ENCODE assay signal across 8 cellular contexts in genomic region chr6:31680226-31680840, GRCh38. TPM values are rescaled to one million over a fixed set of nuclear protein-coding genes. Genes with fewer than 3 reads are reported as not detected.
DNase-seq lines count a peak whose midpoint lies in the region; ATAC-seq, FAIRE-seq and TF ChIP-seq lines count a peak whose summit lies in the region.

No MANE protein-coding gene starts in this region.

- DNase-seq in T-helper 2 cell treated with Interferon-gamma antibody and Interleukin-4, amounts not matched to agents 5 μg/mL and 100 μg/mL, for 36 hours (ENCODE audit: low spot score): no peak
- DNase-seq in T-helper 2 cell (no peak), keratinocyte (ENCODE audit: low read depth, low spot score) (no peak), stomach (no peak), RKO (ENCODE audit: low spot score) (no peak), ecto neural progenitor cell (ENCODE audit: low spot score) (no peak)

- TF ChIP-seq CTCF in keratinocyte (optimal IDR thresholded peaks at IDR 0.05 in 1 of 3, IDR thresholded peaks at IDR 0.05 in 1 of 3, conservative IDR thresholded peaks at IDR 0.05 in 1 of 3; ENCODE audit: extremely low read depth in 1 of 3, insufficient read depth in 2 of 3, low read length in 3 of 3) (no peak), stomach (IDR thresholded peaks at IDR 0.05) (no peak)

- FAIRE-seq in keratinocyte (lab: Jason Lieb, UNC): no peak

- H3K27me3 Mint-ChIP-seq in T-helper 2 cell treated with Interferon-gamma antibody and Interleukin-4, amounts not matched to agents 5 μg/mL and 100 μg/mL, for 36 hours (ENCODE audit: low read depth): no peaks in the 10 kb centered on the region
- no peaks in the 10 kb centered on the region for H3K27me3 Mint-ChIP-seq in activated naive CD8-positive, alpha-beta T cell

- intact Hi-C loops in stomach (cut with DNase I; ENCODE audit: low total_unique reads): loop anchor here (10.0 kb wide), 1 partner anchor 84 kb away; the partner anchor contains the start of gene SAPCD1

- dilution Hi-C loops in keratinocyte (cut with MboI; ENCODE audit: extremely low pct_ligation_motif_present, low sequenced_read_pairs): no loop called here

- H3K9me3 ChIP-seq in keratinocyte (ENCODE audit: control insufficient read depth, low read depth, low read length) (no peaks in the 10 kb centered on the region), stomach (no peaks in the 10 kb centered on the region)

- H3K79me2 ChIP-seq in keratinocyte (ENCODE audit: control insufficient read depth, insufficient read depth, low read length): no peaks in the 10 kb centered on the region

- no peaks in the 10 kb centered on the region for H3K9me3 Mint-ChIP-seq in T-helper 2 cell treated with Interferon-gamma antibody and Interleukin-4, amounts not matched to agents 5 μg/mL and 100 μg/mL, for 36 hours
- H3K9me3 Mint-ChIP-seq in activated naive CD8-positive, alpha-beta T cell (ENCODE audit: low read depth): no peaks in the 10 kb centered on the region

- 30 to 38% (median 32%) methylated on average over 6 of the region's 6 CpGs for WGBS in stomach, 5 donors

- ATAC-seq in GM19467 (IDR thresholded peaks at IDR 0.05; ENCODE audit: unreplicated experiment): no peak

- H3K9ac ChIP-seq in keratinocyte (ENCODE audit: control insufficient read depth, extremely low read depth, insufficient read depth, low read length): no peak overlapping the region

- peak overlapping the region; percentile 56 for H2AFZ ChIP-seq in keratinocyte (ENCODE audit: control insufficient read depth, low read length)

- no peaks in the 10 kb centered on the region for H3K9me1 ChIP-seq in keratinocyte (ENCODE audit: control insufficient read depth, extremely low read depth, insufficient read depth, low read length)

- H3K27me3 ChIP-seq in keratinocyte (ENCODE audit: control insufficient read depth, extremely low read depth, insufficient read depth, low read length) (no peaks in the 10 kb centered on the region), stomach (no peaks in the 10 kb centered on the region)

- H3K4me1 Mint-ChIP-seq in T-helper 2 cell treated with Interferon-gamma antibody and Interleukin-4, amounts not matched to agents 5 μg/mL and 100 μg/mL, for 36 hours (ENCODE audit: low read depth): peaks cover 22% of the 10 kb centered on the region
- H3K4me1 Mint-ChIP-seq in activated naive CD8-positive, alpha-beta T cell (ENCODE audit: low read depth): peaks cover 13% of the 10 kb centered on the region

- H3K4me1 ChIP-seq in keratinocyte (ENCODE audit: control insufficient read depth, extremely low read depth, insufficient read depth, low read length) (peaks cover 11% of the 10 kb centered on the region), stomach (peaks cover 11 to 39% (median 28%) of the 10 kb centered on the region in 4 donors)

- no peak for TF ChIP-seq POLR2A in stomach (IDR thresholded peaks at IDR 0.05)

- no peaks in the 10 kb centered on the region for H4K20me1 ChIP-seq in keratinocyte (ENCODE audit: control insufficient read depth, extremely low read depth, insufficient read depth, low read length)

- H3K36me3 ChIP-seq in keratinocyte (ENCODE audit: control insufficient read depth in 2 of 2, extremely low read depth in 1 of 2, insufficient read depth in 2 of 2, low read length in 2 of 2): peaks cover 0 to 4% of the 10 kb centered on the region in 2 experiments
- peaks cover 0 to 12% (median 9%) of the 10 kb centered on the region in 4 donors for H3K36me3 ChIP-seq in stomach

- H3K27ac ChIP-seq in keratinocyte (ENCODE audit: control insufficient read depth, insufficient read depth, low read length) (no peak overlapping the region), stomach (peak overlapping the region; percentile 61 to 85 (median 79))

- H3K4me3 Mint-ChIP-seq in T-helper 2 cell treated with Interferon-gamma antibody and Interleukin-4, amounts not matched to agents 5 μg/mL and 100 μg/mL, for 36 hours: peak overlapping the region; percentile 74
- H3K4me3 Mint-ChIP-seq in activated naive CD8-positive, alpha-beta T cell: peak overlapping the region; percentile 91

- H3K4me3 ChIP-seq in keratinocyte (ENCODE audit: control insufficient read depth in 2 of 3, extremely low read depth in 1 of 3, insufficient read depth in 2 of 3, low read depth in 1 of 3, low read length in 3 of 3) (no peak overlapping the region), stomach (peak overlapping the region; percentile 53 to 55 (median 54))

- no peak for TF ChIP-seq EP300 in stomach (IDR thresholded peaks at IDR 0.05)

- H3K27ac Mint-ChIP-seq in T-helper 2 cell treated with Interferon-gamma antibody and Interleukin-4, amounts not matched to agents 5 μg/mL and 100 μg/mL, for 36 hours: peak overlapping the region; percentile 73
- H3K27ac Mint-ChIP-seq in activated naive CD8-positive, alpha-beta T cell: peak overlapping the region; percentile 79

- peaks cover 4% of the 10 kb centered on the region for H3K36me3 Mint-ChIP-seq in T-helper 2 cell treated with Interferon-gamma antibody and Interleukin-4, amounts not matched to agents 5 μg/mL and 100 μg/mL, for 36 hours (ENCODE audit: low read depth)
- H3K36me3 Mint-ChIP-seq in activated naive CD8-positive, alpha-beta T cell: no peaks in the 10 kb centered on the region

- peak overlapping the region; percentile 92 for H3K4me2 ChIP-seq in keratinocyte (ENCODE audit: control insufficient read depth, extremely low read depth, insufficient read depth, low read depth, low read length)

RNA-seq across cellular contexts. Expression of gene LY6G5C, which starts 0.5 kb away (rescaled TPM):
- polyA plus RNA-seq in keratinocyte (0.58 to 0.95 TPM (median 0.61 TPM) in 3 replicates), stomach (1 to 10 TPM; 1.8 to 4.9 (median 2.7) TPM)
- polyA plus RNA-seq in keratinocyte (2011; ENCODE audit: low read depth): not detected
- polyA plus RNA-seq in keratinocyte (2011; cell fraction: cytosol; rRNA removed): 0.46 and 0.69 TPM in 2 replicates
- 1.1 and 2.6 TPM in 2 replicates for polyA plus RNA-seq in keratinocyte (2011; cell fraction: nucleus; rRNA removed)
- polyA plus RNA-seq in keratinocyte (2012; ENCODE audit: low replicate concordance): 0.86 and 1.4 TPM in 2 replicates
- 0.13 to 0.49 TPM in 2 of 3 replicates, not detected in the other for polyA minus RNA-seq in keratinocyte
- polyA minus RNA-seq in keratinocyte (2011; cell fraction: cytosol; rRNA and poly(A)+ RNA removed): not detected
- polyA minus RNA-seq in keratinocyte (2011; cell fraction: nucleus; rRNA and poly(A)+ RNA removed): 0.70 TPM in 1 of 2 replicates, not detected in the other
- not detected for total RNA-seq in stomach

RNA-seq across cellular contexts. Expression of gene LY6G5B, which starts 10.6 kb away (rescaled TPM):
- 3.6 to 5.2 TPM (median 4.1 TPM) in 3 replicates for polyA plus RNA-seq in keratinocyte
- polyA plus RNA-seq in keratinocyte (2011; ENCODE audit: low read depth): 2.2 TPM
- polyA plus RNA-seq in keratinocyte (2011; cell fraction: cytosol; rRNA removed): 0.27 TPM in 1 of 2 replicates, not detected in the other
- 51.0 and 57.0 TPM in 2 replicates for polyA plus RNA-seq in keratinocyte (2011; cell fraction: nucleus; rRNA removed)
- 5.9 and 11.6 TPM in 2 replicates for polyA plus RNA-seq in keratinocyte (2012; ENCODE audit: low replicate concordance)
- polyA minus RNA-seq in keratinocyte: 1.0 to 9.6 TPM (median 3.6 TPM) in 3 replicates
- polyA minus RNA-seq in keratinocyte (2011; cell fraction: cytosol; rRNA and poly(A)+ RNA removed): not detected
- 3.5 and 9.1 TPM in 2 replicates for polyA minus RNA-seq in keratinocyte (2011; cell fraction: nucleus; rRNA and poly(A)+ RNA removed)
- 10 to 100 TPM in 2 of 5 donors, 1 to 10 TPM in 2, not detected in 1; 2.7 to 17.1 (median 10.3) TPM for total RNA-seq in stomach
- 1 to 10 TPM in 2 of 3 donors, under 1 TPM in 1; 0.44 to 4.7 (median 2.1) TPM for polyA plus RNA-seq in stomach

RNA-seq across cellular contexts. Expression of gene CSNK2B, which starts 14.5 kb away (rescaled TPM):
- 41.9 to 108 TPM (median 43.7 TPM) in 3 replicates for polyA plus RNA-seq in keratinocyte
- polyA plus RNA-seq in keratinocyte (2011; ENCODE audit: low read depth): 169 TPM
- 94.0 and 103 TPM in 2 replicates for polyA plus RNA-seq in keratinocyte (2011; cell fraction: cytosol; rRNA removed)
- polyA plus RNA-seq in keratinocyte (2011; cell fraction: nucleus; rRNA removed): 119 and 126 TPM in 2 replicates
- polyA plus RNA-seq in keratinocyte (2012; ENCODE audit: low replicate concordance): 233 and 291 TPM in 2 replicates
- 97.3 to 253 TPM (median 118 TPM) in 3 replicates for polyA minus RNA-seq in keratinocyte
- polyA minus RNA-seq in keratinocyte (2011; cell fraction: cytosol; rRNA and poly(A)+ RNA removed): 82.9 TPM
- polyA minus RNA-seq in keratinocyte (2011; cell fraction: nucleus; rRNA and poly(A)+ RNA removed): 21.2 and 35.9 TPM in 2 replicates
- 100 to 1,000 TPM in 3 of 5 donors, 10 to 100 TPM in 2; 11.3 to 375 (median 142) TPM for total RNA-seq in stomach
- 100 to 1,000 TPM; 152 to 233 (median 181) TPM for polyA plus RNA-seq in stomach

RNA-seq across cellular contexts. Expression of gene GPANK1, which starts 15.5 kb away (rescaled TPM):
- polyA plus RNA-seq in keratinocyte: 7.9 to 11.4 TPM (median 10.0 TPM) in 3 replicates
- 15.6 TPM for polyA plus RNA-seq in keratinocyte (2011; ENCODE audit: low read depth)
- polyA plus RNA-seq in keratinocyte (2011; cell fraction: cytosol; rRNA removed): 10.4 TPM in 2 replicates
- 10.7 and 14.0 TPM in 2 replicates for polyA plus RNA-seq in keratinocyte (2011; cell fraction: nucleus; rRNA removed)
- polyA plus RNA-seq in keratinocyte (2012; ENCODE audit: low replicate concordance): 7.1 and 10.4 TPM in 2 replicates
- 2.6 to 5.5 TPM (median 3.4 TPM) in 3 replicates for polyA minus RNA-seq in keratinocyte
- polyA minus RNA-seq in keratinocyte (2011; cell fraction: cytosol; rRNA and poly(A)+ RNA removed): 4.0 TPM
- polyA minus RNA-seq in keratinocyte (2011; cell fraction: nucleus; rRNA and poly(A)+ RNA removed): 2.7 and 4.0 TPM in 2 replicates
- 10 to 100 TPM in 4 of 5 donors, 1 to 10 TPM in 1; 5.8 to 36.8 (median 10.6) TPM for total RNA-seq in stomach
- 10 to 100 TPM; 13.0 to 17.9 (median 13.4) TPM for polyA plus RNA-seq in stomach

RNA-seq across cellular contexts. Expression of gene C6orf47, which starts 19.8 kb away (rescaled TPM):
- 7.9 to 10.0 TPM (median 8.3 TPM) in 3 replicates for polyA plus RNA-seq in keratinocyte
- 4.2 TPM for polyA plus RNA-seq in keratinocyte (2011; ENCODE audit: low read depth)
- 5.9 and 9.4 TPM in 2 replicates for polyA plus RNA-seq in keratinocyte (2011; cell fraction: cytosol; rRNA removed)
- polyA plus RNA-seq in keratinocyte (2011; cell fraction: nucleus; rRNA removed): 10.4 and 11.5 TPM in 2 replicates
- 9.0 and 15.5 TPM in 2 replicates for polyA plus RNA-seq in keratinocyte (2012; ENCODE audit: low replicate concordance)
- 4.1 to 10.6 TPM (median 4.8 TPM) in 3 replicates for polyA minus RNA-seq in keratinocyte
- 5.6 TPM for polyA minus RNA-seq in keratinocyte (2011; cell fraction: cytosol; rRNA and poly(A)+ RNA removed)
- 5.2 and 8.1 TPM in 2 replicates for polyA minus RNA-seq in keratinocyte (2011; cell fraction: nucleus; rRNA and poly(A)+ RNA removed)
- total RNA-seq in stomach: 10 to 100 TPM; 12.8 to 44.9 (median 32.0) TPM
- 10 to 100 TPM; 10.5 to 16.0 (median 13.0) TPM for polyA plus RNA-seq in stomach

Comparison
In these comparisons a context has a peak if more than half of its experiments do, and no peak if none do; other contexts are left out.
1. H3K4me3 ChIP-seq: peak in stomach (4 of 4); none in keratinocyte (0 of 3).